In the genomic region with DNA sequence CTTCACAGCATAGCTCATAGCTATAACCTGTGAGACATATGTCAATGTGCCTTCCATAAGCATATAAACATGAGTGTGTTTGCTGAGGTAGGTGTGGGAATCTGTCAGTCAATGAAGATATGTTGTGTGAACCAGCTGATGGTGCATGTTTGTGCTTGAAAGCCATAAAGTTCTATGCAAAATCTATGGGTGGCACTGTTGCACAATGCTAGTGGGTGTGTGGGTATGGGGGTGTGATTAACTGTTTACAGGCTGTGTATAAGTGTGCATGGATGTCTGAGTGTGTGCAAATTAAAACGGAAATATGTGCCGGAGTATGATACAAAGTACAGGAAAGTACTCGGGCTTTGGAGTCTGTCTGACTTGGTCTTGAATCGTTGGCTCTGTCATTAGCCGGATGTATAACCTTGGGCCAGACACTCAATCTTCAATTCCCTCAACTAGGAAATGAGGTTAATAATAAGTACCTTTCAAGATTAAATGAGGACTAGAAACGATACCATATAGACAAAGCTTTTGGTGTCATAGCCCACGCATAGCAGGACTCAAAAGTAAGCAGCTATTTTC, we compare ENCODE assay signal across 2 cellular contexts.
TF ChIP-seq lines count a peak whose summit lies in the region.

No MANE protein-coding gene starts in this region.

TF ChIP-seq in SK-N-SH treated with all-trans-retinoic acid at 6 μM for 48 hours, 23 proteins besides CTCF, POLR2A, EP300 and RAD21:
- TF ChIP-seq, protein P1, sequence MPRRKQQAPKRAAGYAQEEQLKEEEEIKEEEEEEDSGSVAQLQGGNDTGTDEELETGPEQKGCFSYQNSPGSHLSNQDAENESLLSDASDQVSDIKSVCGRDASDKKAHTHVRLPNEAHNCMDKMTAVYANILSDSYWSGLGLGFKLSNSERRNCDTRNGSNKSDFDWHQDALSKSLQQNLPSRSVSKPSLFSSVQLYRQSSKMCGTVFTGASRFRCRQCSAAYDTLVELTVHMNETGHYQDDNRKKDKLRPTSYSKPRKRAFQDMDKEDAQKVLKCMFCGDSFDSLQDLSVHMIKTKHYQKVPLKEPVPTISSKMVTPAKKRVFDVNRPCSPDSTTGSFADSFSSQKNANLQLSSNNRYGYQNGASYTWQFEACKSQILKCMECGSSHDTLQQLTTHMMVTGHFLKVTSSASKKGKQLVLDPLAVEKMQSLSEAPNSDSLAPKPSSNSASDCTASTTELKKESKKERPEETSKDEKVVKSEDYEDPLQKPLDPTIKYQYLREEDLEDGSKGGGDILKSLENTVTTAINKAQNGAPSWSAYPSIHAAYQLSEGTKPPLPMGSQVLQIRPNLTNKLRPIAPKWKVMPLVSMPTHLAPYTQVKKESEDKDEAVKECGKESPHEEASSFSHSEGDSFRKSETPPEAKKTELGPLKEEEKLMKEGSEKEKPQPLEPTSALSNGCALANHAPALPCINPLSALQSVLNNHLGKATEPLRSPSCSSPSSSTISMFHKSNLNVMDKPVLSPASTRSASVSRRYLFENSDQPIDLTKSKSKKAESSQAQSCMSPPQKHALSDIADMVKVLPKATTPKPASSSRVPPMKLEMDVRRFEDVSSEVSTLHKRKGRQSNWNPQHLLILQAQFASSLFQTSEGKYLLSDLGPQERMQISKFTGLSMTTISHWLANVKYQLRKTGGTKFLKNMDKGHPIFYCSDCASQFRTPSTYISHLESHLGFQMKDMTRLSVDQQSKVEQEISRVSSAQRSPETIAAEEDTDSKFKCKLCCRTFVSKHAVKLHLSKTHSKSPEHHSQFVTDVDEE (CRISPR knock-in tag; IDR thresholded peaks at IDR 0.05) = no peak
- TF ChIP-seq GLIS3 (CRISPR knock-in tag; IDR thresholded peaks at IDR 0.05) = no peak
TF ChIP-seq in SK-N-SH treated with all-trans-retinoic acid at 6 μM for 48 hours: peak in this region for 0.

TF ChIP-seq in GM12878, 131 proteins besides CTCF, POLR2A, EP300 and RAD21 (continued from another document):
- TF ChIP-seq, protein P2, sequence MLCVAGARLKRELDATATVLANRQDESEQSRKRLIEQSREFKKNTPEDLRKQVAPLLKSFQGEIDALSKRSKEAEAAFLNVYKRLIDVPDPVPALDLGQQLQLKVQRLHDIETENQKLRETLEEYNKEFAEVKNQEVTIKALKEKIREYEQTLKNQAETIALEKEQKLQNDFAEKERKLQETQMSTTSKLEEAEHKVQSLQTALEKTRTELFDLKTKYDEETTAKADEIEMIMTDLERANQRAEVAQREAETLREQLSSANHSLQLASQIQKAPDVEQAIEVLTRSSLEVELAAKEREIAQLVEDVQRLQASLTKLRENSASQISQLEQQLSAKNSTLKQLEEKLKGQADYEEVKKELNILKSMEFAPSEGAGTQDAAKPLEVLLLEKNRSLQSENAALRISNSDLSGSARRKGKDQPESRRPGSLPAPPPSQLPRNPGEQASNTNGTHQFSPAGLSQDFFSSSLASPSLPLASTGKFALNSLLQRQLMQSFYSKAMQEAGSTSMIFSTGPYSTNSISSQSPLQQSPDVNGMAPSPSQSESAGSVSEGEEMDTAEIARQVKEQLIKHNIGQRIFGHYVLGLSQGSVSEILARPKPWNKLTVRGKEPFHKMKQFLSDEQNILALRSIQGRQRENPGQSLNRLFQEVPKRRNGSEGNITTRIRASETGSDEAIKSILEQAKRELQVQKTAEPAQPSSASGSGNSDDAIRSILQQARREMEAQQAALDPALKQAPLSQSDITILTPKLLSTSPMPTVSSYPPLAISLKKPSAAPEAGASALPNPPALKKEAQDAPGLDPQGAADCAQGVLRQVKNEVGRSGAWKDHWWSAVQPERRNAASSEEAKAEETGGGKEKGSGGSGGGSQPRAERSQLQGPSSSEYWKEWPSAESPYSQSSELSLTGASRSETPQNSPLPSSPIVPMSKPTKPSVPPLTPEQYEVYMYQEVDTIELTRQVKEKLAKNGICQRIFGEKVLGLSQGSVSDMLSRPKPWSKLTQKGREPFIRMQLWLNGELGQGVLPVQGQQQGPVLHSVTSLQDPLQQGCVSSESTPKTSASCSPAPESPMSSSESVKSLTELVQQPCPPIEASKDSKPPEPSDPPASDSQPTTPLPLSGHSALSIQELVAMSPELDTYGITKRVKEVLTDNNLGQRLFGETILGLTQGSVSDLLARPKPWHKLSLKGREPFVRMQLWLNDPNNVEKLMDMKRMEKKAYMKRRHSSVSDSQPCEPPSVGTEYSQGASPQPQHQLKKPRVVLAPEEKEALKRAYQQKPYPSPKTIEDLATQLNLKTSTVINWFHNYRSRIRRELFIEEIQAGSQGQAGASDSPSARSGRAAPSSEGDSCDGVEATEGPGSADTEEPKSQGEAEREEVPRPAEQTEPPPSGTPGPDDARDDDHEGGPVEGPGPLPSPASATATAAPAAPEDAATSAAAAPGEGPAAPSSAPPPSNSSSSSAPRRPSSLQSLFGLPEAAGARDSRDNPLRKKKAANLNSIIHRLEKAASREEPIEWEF (IDR thresholded peaks at IDR 0.05; ENCODE audit: insufficient replicate concordance, low read depth, low read length) = peak; percentile 9
- TF ChIP-seq SMC3 (IDR thresholded peaks at IDR 0.05; ENCODE audit: borderline replicate concordance, low read length) (peak; percentile 64; the same call in 1 of the 2 replicates), IKZF1 (conservative IDR thresholded peaks at IDR 0.05) (no peak), FOXK2 (IDR thresholded peaks at IDR 0.05) (peak; percentile 29; the same call in 1 of the 2 replicates), BHLHE40 (IDR thresholded peaks at IDR 0.05; ENCODE audit: borderline replicate concordance in 1 of 2, low read depth in 2 of 2, low read length in 1 of 2) (peak in 1 of 2 experiments; percentile 20; a peak in 2 of 4 replicates), POU2F2 (IDR thresholded peaks at IDR 0.05; ENCODE audit: borderline replicate concordance, low read depth, low read length) (peak; percentile 74; the same call in 2 of the 3 replicates), SMARCA5 (IDR thresholded peaks at IDR 0.05) (no peak), RCOR1 (conservative IDR thresholded peaks at IDR 0.05; ENCODE audit: low read depth, low read length) (no peak), ATF3 (IDR thresholded peaks at IDR 0.05; ENCODE audit: borderline replicate concordance, extremely low read depth, low read depth, low read length) (no peak), MTA3 (IDR thresholded peaks at IDR 0.05; ENCODE audit: borderline replicate concordance, low read length) (no peak)
